In the genomic region with DNA sequence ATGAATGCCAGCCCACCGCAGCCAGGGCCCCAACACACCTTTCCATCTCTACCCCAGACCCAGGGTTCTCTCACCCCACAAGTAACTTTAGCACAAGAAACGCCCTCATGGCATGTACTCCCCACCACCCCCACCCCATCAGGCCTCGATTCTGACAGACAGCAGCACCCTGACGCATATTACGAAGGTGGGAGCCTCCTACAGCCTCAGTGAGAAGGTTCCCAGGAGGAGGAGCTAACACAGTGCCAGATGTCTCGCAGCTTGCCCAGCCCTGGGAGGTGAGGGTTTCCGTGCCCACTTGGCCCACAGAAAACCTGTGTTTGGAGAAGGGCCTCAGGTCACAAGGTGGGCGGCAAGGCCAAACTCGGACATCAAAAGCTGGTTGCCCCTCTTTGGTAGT, we compare ENCODE assay signal across 1 cellular context.
TF ChIP-seq lines count a peak whose summit lies in the region.

No MANE protein-coding gene starts in this region.

TF ChIP-seq in WTC11, 78 proteins besides CTCF, POLR2A, EP300 and RAD21 (continued from another document):
- TF ChIP-seq, protein P1, sequence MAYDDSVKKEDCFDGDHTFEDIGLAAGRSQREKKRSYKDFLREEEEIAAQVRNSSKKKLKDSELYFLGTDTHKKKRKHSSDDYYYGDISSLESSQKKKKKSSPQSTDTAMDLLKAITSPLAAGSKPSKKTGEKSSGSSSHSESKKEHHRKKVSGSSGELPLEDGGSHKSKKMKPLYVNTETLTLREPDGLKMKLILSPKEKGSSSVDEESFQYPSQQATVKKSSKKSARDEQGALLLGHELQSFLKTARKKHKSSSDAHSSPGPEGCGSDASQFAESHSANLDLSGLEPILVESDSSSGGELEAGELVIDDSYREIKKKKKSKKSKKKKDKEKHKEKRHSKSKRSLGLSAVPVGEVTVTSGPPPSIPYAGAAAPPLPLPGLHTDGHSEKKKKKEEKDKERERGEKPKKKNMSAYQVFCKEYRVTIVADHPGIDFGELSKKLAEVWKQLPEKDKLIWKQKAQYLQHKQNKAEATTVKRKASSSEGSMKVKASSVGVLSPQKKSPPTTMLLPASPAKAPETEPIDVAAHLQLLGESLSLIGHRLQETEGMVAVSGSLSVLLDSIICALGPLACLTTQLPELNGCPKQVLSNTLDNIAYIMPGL (CRISPR knock-in tag; IDR thresholded peaks at IDR 0.05), result no peak
- TF ChIP-seq, protein P2, sequence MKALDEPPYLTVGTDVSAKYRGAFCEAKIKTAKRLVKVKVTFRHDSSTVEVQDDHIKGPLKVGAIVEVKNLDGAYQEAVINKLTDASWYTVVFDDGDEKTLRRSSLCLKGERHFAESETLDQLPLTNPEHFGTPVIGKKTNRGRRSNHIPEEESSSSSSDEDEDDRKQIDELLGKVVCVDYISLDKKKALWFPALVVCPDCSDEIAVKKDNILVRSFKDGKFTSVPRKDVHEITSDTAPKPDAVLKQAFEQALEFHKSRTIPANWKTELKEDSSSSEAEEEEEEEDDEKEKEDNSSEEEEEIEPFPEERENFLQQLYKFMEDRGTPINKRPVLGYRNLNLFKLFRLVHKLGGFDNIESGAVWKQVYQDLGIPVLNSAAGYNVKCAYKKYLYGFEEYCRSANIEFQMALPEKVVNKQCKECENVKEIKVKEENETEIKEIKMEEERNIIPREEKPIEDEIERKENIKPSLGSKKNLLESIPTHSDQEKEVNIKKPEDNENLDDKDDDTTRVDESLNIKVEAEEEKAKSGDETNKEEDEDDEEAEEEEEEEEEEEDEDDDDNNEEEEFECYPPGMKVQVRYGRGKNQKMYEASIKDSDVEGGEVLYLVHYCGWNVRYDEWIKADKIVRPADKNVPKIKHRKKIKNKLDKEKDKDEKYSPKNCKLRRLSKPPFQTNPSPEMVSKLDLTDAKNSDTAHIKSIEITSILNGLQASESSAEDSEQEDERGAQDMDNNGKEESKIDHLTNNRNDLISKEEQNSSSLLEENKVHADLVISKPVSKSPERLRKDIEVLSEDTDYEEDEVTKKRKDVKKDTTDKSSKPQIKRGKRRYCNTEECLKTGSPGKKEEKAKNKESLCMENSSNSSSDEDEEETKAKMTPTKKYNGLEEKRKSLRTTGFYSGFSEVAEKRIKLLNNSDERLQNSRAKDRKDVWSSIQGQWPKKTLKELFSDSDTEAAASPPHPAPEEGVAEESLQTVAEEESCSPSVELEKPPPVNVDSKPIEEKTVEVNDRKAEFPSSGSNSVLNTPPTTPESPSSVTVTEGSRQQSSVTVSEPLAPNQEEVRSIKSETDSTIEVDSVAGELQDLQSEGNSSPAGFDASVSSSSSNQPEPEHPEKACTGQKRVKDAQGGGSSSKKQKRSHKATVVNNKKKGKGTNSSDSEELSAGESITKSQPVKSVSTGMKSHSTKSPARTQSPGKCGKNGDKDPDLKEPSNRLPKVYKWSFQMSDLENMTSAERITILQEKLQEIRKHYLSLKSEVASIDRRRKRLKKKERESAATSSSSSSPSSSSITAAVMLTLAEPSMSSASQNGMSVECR (CRISPR knock-in tag; IDR thresholded peaks at IDR 0.05; ENCODE audit: borderline replicate concordance), result no peak
- TF ChIP-seq CREM (CRISPR knock-in tag; IDR thresholded peaks at IDR 0.05), result no peak
- no peak for TF ChIP-seq SP1 (CRISPR knock-in tag; conservative IDR thresholded peaks at IDR 0.05)
- TF ChIP-seq, protein P3, sequence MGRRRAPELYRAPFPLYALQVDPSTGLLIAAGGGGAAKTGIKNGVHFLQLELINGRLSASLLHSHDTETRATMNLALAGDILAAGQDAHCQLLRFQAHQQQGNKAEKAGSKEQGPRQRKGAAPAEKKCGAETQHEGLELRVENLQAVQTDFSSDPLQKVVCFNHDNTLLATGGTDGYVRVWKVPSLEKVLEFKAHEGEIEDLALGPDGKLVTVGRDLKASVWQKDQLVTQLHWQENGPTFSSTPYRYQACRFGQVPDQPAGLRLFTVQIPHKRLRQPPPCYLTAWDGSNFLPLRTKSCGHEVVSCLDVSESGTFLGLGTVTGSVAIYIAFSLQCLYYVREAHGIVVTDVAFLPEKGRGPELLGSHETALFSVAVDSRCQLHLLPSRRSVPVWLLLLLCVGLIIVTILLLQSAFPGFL (CRISPR knock-in tag; IDR thresholded peaks at IDR 0.05; ENCODE audit: borderline replicate concordance), result no peak
- no peak for TF ChIP-seq HMGA2 (CRISPR knock-in tag; IDR thresholded peaks at IDR 0.05)
- no peak for TF ChIP-seq SOX15 (CRISPR knock-in tag; IDR thresholded peaks at IDR 0.05)
- TF ChIP-seq GTF2I (CRISPR knock-in tag; conservative IDR thresholded peaks at IDR 0.05), result no peak
- TF ChIP-seq, protein P4, sequence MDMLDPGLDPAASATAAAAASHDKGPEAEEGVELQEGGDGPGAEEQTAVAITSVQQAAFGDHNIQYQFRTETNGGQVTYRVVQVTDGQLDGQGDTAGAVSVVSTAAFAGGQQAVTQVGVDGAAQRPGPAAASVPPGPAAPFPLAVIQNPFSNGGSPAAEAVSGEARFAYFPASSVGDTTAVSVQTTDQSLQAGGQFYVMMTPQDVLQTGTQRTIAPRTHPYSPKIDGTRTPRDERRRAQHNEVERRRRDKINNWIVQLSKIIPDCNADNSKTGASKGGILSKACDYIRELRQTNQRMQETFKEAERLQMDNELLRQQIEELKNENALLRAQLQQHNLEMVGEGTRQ (CRISPR knock-in tag; IDR thresholded peaks at IDR 0.05), result no peak
- TF ChIP-seq GABPB1 (CRISPR knock-in tag; IDR thresholded peaks at IDR 0.05), result no peak
- TF ChIP-seq, protein P5, sequence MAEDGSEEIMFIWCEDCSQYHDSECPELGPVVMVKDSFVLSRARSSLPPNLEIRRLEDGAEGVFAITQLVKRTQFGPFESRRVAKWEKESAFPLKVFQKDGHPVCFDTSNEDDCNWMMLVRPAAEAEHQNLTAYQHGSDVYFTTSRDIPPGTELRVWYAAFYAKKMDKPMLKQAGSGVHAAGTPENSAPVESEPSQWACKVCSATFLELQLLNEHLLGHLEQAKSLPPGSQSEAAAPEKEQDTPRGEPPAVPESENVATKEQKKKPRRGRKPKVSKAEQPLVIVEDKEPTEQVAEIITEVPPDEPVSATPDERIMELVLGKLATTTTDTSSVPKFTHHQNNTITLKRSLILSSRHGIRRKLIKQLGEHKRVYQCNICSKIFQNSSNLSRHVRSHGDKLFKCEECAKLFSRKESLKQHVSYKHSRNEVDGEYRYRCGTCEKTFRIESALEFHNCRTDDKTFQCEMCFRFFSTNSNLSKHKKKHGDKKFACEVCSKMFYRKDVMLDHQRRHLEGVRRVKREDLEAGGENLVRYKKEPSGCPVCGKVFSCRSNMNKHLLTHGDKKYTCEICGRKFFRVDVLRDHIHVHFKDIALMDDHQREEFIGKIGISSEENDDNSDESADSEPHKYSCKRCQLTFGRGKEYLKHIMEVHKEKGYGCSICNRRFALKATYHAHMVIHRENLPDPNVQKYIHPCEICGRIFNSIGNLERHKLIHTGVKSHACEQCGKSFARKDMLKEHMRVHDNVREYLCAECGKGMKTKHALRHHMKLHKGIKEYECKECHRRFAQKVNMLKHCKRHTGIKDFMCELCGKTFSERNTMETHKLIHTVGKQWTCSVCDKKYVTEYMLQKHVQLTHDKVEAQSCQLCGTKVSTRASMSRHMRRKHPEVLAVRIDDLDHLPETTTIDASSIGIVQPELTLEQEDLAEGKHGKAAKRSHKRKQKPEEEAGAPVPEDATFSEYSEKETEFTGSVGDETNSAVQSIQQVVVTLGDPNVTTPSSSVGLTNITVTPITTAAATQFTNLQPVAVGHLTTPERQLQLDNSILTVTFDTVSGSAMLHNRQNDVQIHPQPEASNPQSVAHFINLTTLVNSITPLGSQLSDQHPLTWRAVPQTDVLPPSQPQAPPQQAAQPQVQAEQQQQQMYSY (CRISPR knock-in tag; IDR thresholded peaks at IDR 0.05), result no peak
- no peak for TF ChIP-seq CBFB (CRISPR knock-in tag; IDR thresholded peaks at IDR 0.05; ENCODE audit: low read depth)
- TF ChIP-seq IRF2 (CRISPR knock-in tag; IDR thresholded peaks at IDR 0.05; ENCODE audit: borderline replicate concordance, low read depth), result no peak
- no peak for TF ChIP-seq OVOL2 (CRISPR knock-in tag; IDR thresholded peaks at IDR 0.05; ENCODE audit: borderline replicate concordance)
- TF ChIP-seq ZNF263 (CRISPR knock-in tag; IDR thresholded peaks at IDR 0.05; ENCODE audit: low read depth), result no peak
